11 cellular contexts compared by ENCODE assay signal in the genomic region with DNA sequence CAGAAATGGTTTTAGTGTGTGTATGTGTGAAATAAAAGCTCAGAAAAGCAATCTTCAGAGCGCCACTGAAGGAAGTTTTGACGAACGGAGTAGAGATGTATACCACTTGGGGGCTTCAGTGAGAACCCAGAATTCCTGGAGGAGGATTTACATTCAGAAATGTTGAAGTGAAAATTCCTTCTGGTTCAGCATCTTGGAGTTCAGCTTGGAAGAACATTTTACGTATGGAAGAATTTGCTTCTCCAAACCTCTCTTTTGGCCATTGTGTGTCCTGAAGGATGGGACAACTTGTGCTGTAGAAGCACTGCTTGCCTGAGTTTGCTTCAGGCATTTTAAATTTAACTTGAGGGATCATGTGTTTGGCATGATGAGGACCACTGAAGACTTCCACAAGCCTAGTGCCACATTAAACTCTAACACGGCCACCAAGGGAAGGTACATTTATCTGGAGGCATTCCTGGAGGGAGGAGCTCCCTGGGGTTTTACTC. TPM values are rescaled to one million over a fixed set of nuclear protein-coding genes. Genes with fewer than 3 reads are reported as not detected.
A peak's percentile ranks its signal among the peaks of the same experiment; 100 is the strongest.
DNase-seq lines count a peak whose midpoint lies in the region; ATAC-seq and TF ChIP-seq lines count a peak whose summit lies in the region.
"Had no signal": no experiment of that assay in that cellular context is flagged by ENCODE, and none has a peak within 500 bp of the region (broad histone marks: within the 10 kb centered on the region; RNA-seq: fewer than 3 reads in every experiment).

No MANE protein-coding gene starts in this region.

- H3K4me1 ChIP-seq in A673 (ENCODE audit: insufficient read depth, low read length, poor library complexity, severe bottlenecking) = no peaks in the 10 kb centered on the region
- H3K4me1 ChIP-seq in heart left ventricle = peaks cover 0 to 14% (median 0%) of the 10 kb centered on the region in 12 donors
- peaks cover 50% of the 10 kb centered on the region for H3K4me1 ChIP-seq in neural progenitor cell

- intact Hi-C loops in A673 (cut with micrococcal nuclease; ENCODE audit: unreplicated experiment) (no loop called here), heart left ventricle (cut with DNase I) (loop anchor here in 8 of 10 donors (2.0 to 10.0 kb wide), 7 partner anchors 62 to 769 kb away; no protein-coding TSS in a partner anchor)

- H3K9me3 ChIP-seq in A673 (ENCODE audit: low read depth, low read length, poor library complexity, severe bottlenecking) (no peaks in the 10 kb centered on the region), heart left ventricle (peaks cover 0 to 3% (median 0%) of the 10 kb centered on the region in 12 donors), neural progenitor cell (ENCODE audit: low read depth) (peaks cover 13% of the 10 kb centered on the region)

- H3K36me3 Mint-ChIP-seq in WTC11 (peaks cover 11% of the 10 kb centered on the region), neural progenitor cell (peaks cover 25% of the 10 kb centered on the region)

- peak overlapping the region; percentile 78 for H3K4me3 Mint-ChIP-seq in WTC11
- peak overlapping the region; percentile 91 for H3K4me3 Mint-ChIP-seq in neural progenitor cell

- H3K79me2 ChIP-seq in neural progenitor cell (ENCODE audit: low read depth) = peaks cover 61% of the 10 kb centered on the region

- WGBS in heart left ventricle, 4 donors = 22 to 36% (median 29%) methylated on average over 5 of the region's 5 CpGs

- H3K27me3 ChIP-seq in A673 (replicated peaks; ENCODE audit: insufficient read depth, low read depth, low read length, poor library complexity) (no peaks in the 10 kb centered on the region), heart left ventricle (peaks cover 0 to 16% (median 0%) of the 10 kb centered on the region in 9 donors), neural progenitor cell (no peaks in the 10 kb centered on the region)

- H3K36me3 ChIP-seq in A673 (ENCODE audit: insufficient read depth, low read length, poor library complexity, severe bottlenecking) = no peaks in the 10 kb centered on the region
- H3K36me3 ChIP-seq in heart left ventricle = no peaks in the 10 kb centered on the region
- H3K36me3 ChIP-seq in neural progenitor cell = peaks cover 21% of the 10 kb centered on the region

- H3K4me3 ChIP-seq in A673 (ENCODE audit: low read depth, low read length, poor library complexity, severe bottlenecking) (peak overlapping the region; percentile 40), heart left ventricle (peak overlapping the region in 9 of 12 donors; percentile 2 to 56 (median 44)), neural progenitor cell (peak overlapping the region; percentile 77)

- BruUV-seq in A673 (replicated peaks; lab: Mats Ljungman, UMichigan) = no TSS peak

- TF ChIP-seq POLR2A in heart left ventricle (IDR thresholded peaks at IDR 0.05) = no peak

- H4K20me1 ChIP-seq in neural progenitor cell (ENCODE audit: low read depth) = no peaks in the 10 kb centered on the region

- H3F3A ChIP-seq in neural progenitor cell (ENCODE audit: low read depth) = peaks cover 61% of the 10 kb centered on the region

- no peaks in the 10 kb centered on the region for H3K27me3 Mint-ChIP-seq in WTC11 (ENCODE audit: low read depth)
- H3K27me3 Mint-ChIP-seq in neural progenitor cell (ENCODE audit: insufficient read depth, low read depth) = peaks cover 2% of the 10 kb centered on the region

- DNase-seq in A673 (ENCODE audit: low spot score) = no peak
- DNase-seq in WTC11 (ENCODE audit: low spot score) = no peak
- no peak for DNase-seq in heart left ventricle
- DNase-seq in neural progenitor cell (ENCODE audit: low spot score) = peak; percentile 63
- DNase-seq in activated naive CD4-positive, alpha-beta T cell treated with anti-CD3 and anti-CD28 coated beads, Interleukin-2, amount 50 U/mL, for 16 hours = no peak
- no peak for DNase-seq in omental fat pad (ENCODE audit: low spot score)
- no peak for DNase-seq in COR-L47 (lab: John Stamatoyannopoulos, UW)
- no peak for DNase-seq in activated effector memory CD4-positive, alpha-beta T cell treated with anti-CD3 and anti-CD28 coated beads, Interleukin-2, amount 50 U/mL, for 16 hours
- DNase-seq: activated naive CD4-positive, alpha-beta T cell treated with Interleukin-2 at 50 U/mL for 16 hours; midbrain had no signal

- 0 out of 2 replicates have a peak, but pooled peaks have one; percentile 11 for TF ChIP-seq CTCF in A673 (conservative IDR thresholded peaks at IDR 0.05; ENCODE audit: low read depth, low read length)
- TF ChIP-seq CTCF in WTC11 (IDR thresholded peaks at IDR 0.05) = no peak
- no peak for TF ChIP-seq CTCF in heart left ventricle (IDR thresholded peaks at IDR 0.05)
- TF ChIP-seq CTCF in neural progenitor cell (IDR thresholded peaks at IDR 0.05) = peak; percentile 43
- TF ChIP-seq CTCF in omental fat pad (IDR thresholded peaks at IDR 0.05) = no peak

- peak overlapping the region; percentile 74 for H2AFZ ChIP-seq in neural progenitor cell (replicated peaks)

- peaks cover 15% of the 10 kb centered on the region for H3K9me3 Mint-ChIP-seq in WTC11
- peaks cover 22% of the 10 kb centered on the region for H3K9me3 Mint-ChIP-seq in neural progenitor cell

- CTCF ChIA-PET in A673 (lab: Charles Lee) (no interaction called here), WTC11 (lab: Charles Lee) (interaction anchor here (0.8 to 7.8 kb wide), 15 partner anchors 8 to 768 kb away, joined by 3 to 179 read pairs (median 4); no protein-coding TSS in a partner anchor)

- H3K4me1 Mint-ChIP-seq in WTC11 (peaks cover 53% of the 10 kb centered on the region), neural progenitor cell (peaks cover 47% of the 10 kb centered on the region)

- H3K27ac Mint-ChIP-seq in WTC11 (peak overlapping the region; percentile 97), neural progenitor cell (peak overlapping the region; percentile 99)

- ATAC-seq in WTC11 (peak; percentile 66), heart left ventricle (peak in 1 of 4 donors; percentile 26), omental fat pad (ENCODE audit: low FRiP score) (no peak)

- peak overlapping the region; percentile 71 for H3K9ac ChIP-seq in neural progenitor cell

- peak overlapping the region; percentile 60 for H3K27ac ChIP-seq in A673 (ENCODE audit: low read depth, low read length, poor library complexity, severe bottlenecking)
- peak overlapping the region in 6 of 12 donors; percentile 2 to 58 (median 28) for H3K27ac ChIP-seq in heart left ventricle
- peak overlapping the region; percentile 96 for H3K27ac ChIP-seq in neural progenitor cell

- POLR2A ChIA-PET in A673 (lab: Charles Lee; ENCODE audit: low non-redundant PET) (interaction anchor here (0.6 kb wide), 1 partner anchor 366 kb away, joined by 3 read pairs; no protein-coding TSS in a partner anchor), WTC11 (lab: Charles Lee) (interaction anchor here (0.6 kb wide), 1 partner anchor 513 kb away, joined by 4 read pairs; no protein-coding TSS in a partner anchor)

- peak overlapping the region; percentile 93 for H3K4me2 ChIP-seq in neural progenitor cell

TF ChIP-seq in WTC11, 78 proteins besides CTCF, POLR2A, EP300 and RAD21 (continues in another document):
- TF ChIP-seq IRF2 (CRISPR knock-in tag; IDR thresholded peaks at IDR 0.05; ENCODE audit: borderline replicate concordance, low read depth) (no peak), GRHL2 (CRISPR knock-in tag; IDR thresholded peaks at IDR 0.05; ENCODE audit: insufficient replicate concordance, severe bottlenecking) (no peak), PRRX2 (CRISPR knock-in tag; IDR thresholded peaks at IDR 0.05) (no peak), SMAD4 (CRISPR knock-in tag; IDR thresholded peaks at IDR 0.05) (no peak), TEAD1 (CRISPR knock-in tag; IDR thresholded peaks at IDR 0.05) (no peak), RELA (CRISPR knock-in tag; IDR thresholded peaks at IDR 0.05; ENCODE audit: borderline replicate concordance) (no peak), ELF4 (CRISPR knock-in tag; IDR thresholded peaks at IDR 0.05; ENCODE audit: low read depth) (no peak), SMAD3 (CRISPR knock-in tag; IDR thresholded peaks at IDR 0.05; ENCODE audit: borderline replicate concordance) (no peak)
- TF ChIP-seq, protein P1, sequence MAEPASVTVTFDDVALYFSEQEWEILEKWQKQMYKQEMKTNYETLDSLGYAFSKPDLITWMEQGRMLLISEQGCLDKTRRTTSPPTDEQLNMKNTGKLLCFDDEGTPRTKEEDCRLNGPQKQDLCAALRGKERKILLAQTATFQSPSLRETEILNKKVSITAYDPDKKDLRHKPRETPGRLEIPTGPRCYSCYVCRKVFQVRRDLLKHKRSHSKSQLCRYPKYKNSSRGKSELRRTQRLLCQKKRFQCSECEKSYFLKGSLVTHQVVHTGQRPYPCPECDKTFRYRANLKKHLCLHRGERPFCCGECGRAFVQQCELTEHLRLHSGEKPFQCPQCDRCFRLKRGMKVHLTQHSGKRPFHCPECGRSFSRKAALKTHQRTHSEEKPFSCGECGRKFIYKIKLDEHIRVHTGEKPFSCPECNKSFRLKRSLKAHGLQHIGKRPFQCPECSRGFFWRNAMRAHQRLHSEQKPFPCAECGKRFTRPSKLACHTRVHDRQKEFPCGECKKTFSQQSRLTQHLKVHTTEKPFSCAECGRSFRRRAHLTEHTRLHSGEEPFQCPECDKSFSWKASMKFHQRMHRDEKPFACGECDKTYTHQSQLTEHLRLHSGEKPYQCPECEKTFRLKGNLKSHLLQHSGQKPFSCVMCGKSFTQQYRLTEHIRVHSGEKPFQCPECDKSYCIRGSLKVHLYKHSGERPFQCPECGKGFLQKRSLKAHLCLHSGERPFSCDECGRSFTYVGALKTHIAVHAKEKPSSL (CRISPR knock-in tag; conservative IDR thresholded peaks at IDR 0.05) = no peak

RNA-seq across cellular contexts. Expression of a gene that starts 0.7 kb away (rescaled TPM):
- 9.3 and 10.6 TPM in 2 replicates for total RNA-seq in A673 (2021)
- 52.2 to 71.9 TPM (median 52.6 TPM) in 3 replicates for total RNA-seq in WTC11 (2021)
- total RNA-seq in heart left ventricle = 10 to 100 TPM; 11.7 to 38.5 (median 20.3) TPM
- 10 to 100 TPM in 1 of 2 donors, 1 to 10 TPM in 1; 4.6 to 32.4 TPM for polyA plus RNA-seq in heart left ventricle
- total RNA-seq in neural progenitor cell (ENCODE audit: low replicate concordance) = 36.6 and 52.7 TPM in 2 replicates
- total RNA-seq in omental fat pad = 10 to 100 TPM in 1 of 4 donors, 1 to 10 TPM in 3; 1.3 to 12.2 (median 3.1) TPM

RNA-seq across cellular contexts. Expression of a gene that starts 14.8 kb away (rescaled TPM):
- total RNA-seq in A673 (2021) (not detected in 2 replicates), WTC11 (2021) (0.05 to 0.15 TPM (median 0.07 TPM) in 3 replicates), heart left ventricle (under 1 TPM in 7 of 9 donors, not detected in 2; 0.09 to 0.75 (median 0.50) TPM), neural progenitor cell (ENCODE audit: low replicate concordance) (not detected in 2 replicates), omental fat pad (under 1 TPM in 3 of 4 donors, not detected in 1; 0.32 to 0.75 (median 0.48) TPM)
- under 1 TPM; 0.01 to 0.23 TPM for polyA plus RNA-seq in heart left ventricle
- total RNA-seq: esophagus mucosa had no signal

Comparison
In these comparisons a context has a peak if more than half of its experiments do, and no peak if none do; other contexts are left out.
1. CTCF ChIP-seq: peak in A673 (single experiment) and neural progenitor cell (single experiment); none in WTC11 (single experiment), heart left ventricle (0 of 12) and omental fat pad (0 of 3).
2. Peak in every context shown above with its lines, with median percentiles within 50 percentile points of each other: H3K4me3 ChIP-seq.